Comparison of ENCODE assay signal across 12 cellular contexts in genomic region chr15:63243776-63244175, GRCh38. TPM values are rescaled to one million over a fixed set of nuclear protein-coding genes. Genes with fewer than 3 reads are reported as not detected.
DNase-seq lines count a peak whose midpoint lies in the region; ATAC-seq and TF ChIP-seq lines count a peak whose summit lies in the region.
"Had no signal": no experiment of that assay in that cellular context is flagged by ENCODE, and none has a peak within 500 bp of the region (broad histone marks: within the 10 kb centered on the region; RNA-seq: fewer than 3 reads in every experiment).

No MANE protein-coding gene starts in this region.

- H3K36me3 Mint-ChIP-seq in activated CD4-positive, alpha-beta T cell treated with anti-CD3 and anti-CD28 coated beads, Interleukin-2, amount 10 ng/mL, durations not matched to agents 24 days and 14 days (ENCODE audit: low read depth) = peaks cover 64% of the 10 kb centered on the region
- peaks cover 48% of the 10 kb centered on the region for H3K36me3 Mint-ChIP-seq in stimulated activated memory B cell treated with anti-CD40 and anti-IgM and Interleukin-4, amounts not matched to agents 10 μg/mL and 1 μg/mL and 100 μg/mL, for 72 hours

- peak overlapping the region; percentile 45 to 76 (median 71) for H3K27ac ChIP-seq in esophagus squamous epithelium

- TF ChIP-seq POLR2A in esophagus squamous epithelium (IDR thresholded peaks at IDR 0.05) = no peak

- H3K4me1 ChIP-seq in esophagus squamous epithelium = peaks cover 16 to 86% (median 49%) of the 10 kb centered on the region in 3 donors

- H3K27ac Mint-ChIP-seq in activated CD4-positive, alpha-beta T cell treated with anti-CD3 and anti-CD28 coated beads, Interleukin-2, amount 10 ng/mL, durations not matched to agents 24 days and 14 days = peak overlapping the region; percentile 42
- H3K27ac Mint-ChIP-seq in stimulated activated memory B cell treated with anti-CD40 and anti-IgM and Interleukin-4, amounts not matched to agents 10 μg/mL and 1 μg/mL and 100 μg/mL, for 72 hours = peak overlapping the region; percentile 31

- no peaks in the 10 kb centered on the region for H3K27me3 Mint-ChIP-seq in activated CD4-positive, alpha-beta T cell treated with anti-CD3 and anti-CD28 coated beads, Interleukin-2, amount 10 ng/mL, durations not matched to agents 24 days and 14 days
- no peaks in the 10 kb centered on the region for H3K27me3 Mint-ChIP-seq in stimulated activated memory B cell treated with anti-CD40 and anti-IgM and Interleukin-4, amounts not matched to agents 10 μg/mL and 1 μg/mL and 100 μg/mL, for 72 hours

- 58 to 92% methylated on average over 1 of the region's 1 CpG for WGBS in esophagus squamous epithelium, 2 donors

- H3K36me3 ChIP-seq in esophagus squamous epithelium = no peaks in the 10 kb centered on the region

- no peak for DNase-seq in activated CD4-positive, alpha-beta T cell treated with anti-CD3 and anti-CD28 coated beads, Interleukin-2, amount 10 ng/mL, durations not matched to agents 24 days and 14 days
- no peak for DNase-seq in activated CD4-positive, alpha-beta T cell treated with anti-CD3 and anti-CD28 coated beads for 4 hours
- peak; percentile 58 for DNase-seq in RPMI7951 (ENCODE audit: low read depth)
- no peak for DNase-seq in esophagus squamous epithelium (lab: John Stamatoyannopoulos, UW)
- DNase-seq in NCI-H748 treated with DMSO at 0.1 percent for 48 hours (lab: John Stamatoyannopoulos, UW) = no peak
- no peak for DNase-seq in NCI-H82 treated with DMSO at 0.1 percent for 48 hours (lab: John Stamatoyannopoulos, UW; ENCODE audit: unreplicated experiment)
- DNase-seq: GDM1; NCI-H524 treated with DMSO at 0.1 percent for 48 hours; stimulated activated CD4-positive, alpha-beta T cell treated with anti-CD3 and anti-CD28 coated beads, Interleukin-1b, Interleukin-23, amount 100 ng/mL, for 48 hours had no signal

- H3K4me1 Mint-ChIP-seq in activated CD4-positive, alpha-beta T cell treated with anti-CD3 and anti-CD28 coated beads, Interleukin-2, amount 10 ng/mL, durations not matched to agents 24 days and 14 days = peaks cover 41% of the 10 kb centered on the region
- H3K4me1 Mint-ChIP-seq in stimulated activated memory B cell treated with anti-CD40 and anti-IgM and Interleukin-4, amounts not matched to agents 10 μg/mL and 1 μg/mL and 100 μg/mL, for 72 hours = peaks cover 47% of the 10 kb centered on the region

- TF ChIP-seq CTCF in esophagus squamous epithelium (IDR thresholded peaks at IDR 0.05) = no peak

- H3K27me3 ChIP-seq in esophagus squamous epithelium = no peaks in the 10 kb centered on the region
- H3K27me3 ChIP-seq: hepatocyte had no signal

- no peaks in the 10 kb centered on the region for H3K9me3 Mint-ChIP-seq in activated CD4-positive, alpha-beta T cell treated with anti-CD3 and anti-CD28 coated beads, Interleukin-2, amount 10 ng/mL, durations not matched to agents 24 days and 14 days
- H3K9me3 Mint-ChIP-seq in stimulated activated memory B cell treated with anti-CD40 and anti-IgM and Interleukin-4, amounts not matched to agents 10 μg/mL and 1 μg/mL and 100 μg/mL, for 72 hours = no peaks in the 10 kb centered on the region

- H3K4me3 ChIP-seq in esophagus squamous epithelium = no peak overlapping the region
- H3K4me3 ChIP-seq: hepatocyte had no signal

- H3K9me3 ChIP-seq in esophagus squamous epithelium = no peaks in the 10 kb centered on the region

- no peak for ATAC-seq in stimulated activated memory B cell treated with anti-CD40 and anti-IgM and Interleukin-4, amounts not matched to agents 10 μg/mL and 1 μg/mL and 100 μg/mL, for 72 hours
- ATAC-seq in HG02852 (IDR thresholded peaks at IDR 0.05; ENCODE audit: unreplicated experiment) = no peak

- intact Hi-C loops in activated CD4-positive, alpha-beta T cell treated with anti-CD3 and anti-CD28 coated beads, Interleukin-2, amount 10 ng/mL, durations not matched to agents 24 days and 14 days (cut with micrococcal nuclease) = no loop called here
- intact Hi-C loops in esophagus squamous epithelium (cut with DNase I) = no loop called here

- no peak overlapping the region for H3K4me3 Mint-ChIP-seq in activated CD4-positive, alpha-beta T cell treated with anti-CD3 and anti-CD28 coated beads, Interleukin-2, amount 10 ng/mL, durations not matched to agents 24 days and 14 days
- no peak overlapping the region for H3K4me3 Mint-ChIP-seq in stimulated activated memory B cell treated with anti-CD40 and anti-IgM and Interleukin-4, amounts not matched to agents 10 μg/mL and 1 μg/mL and 100 μg/mL, for 72 hours

RNA-seq across cellular contexts. Expression of gene APH1B, which starts 33.6 kb away (rescaled TPM):
- total RNA-seq in activated CD4-positive, alpha-beta T cell treated with anti-CD3 and anti-CD28 coated beads, Interleukin-2, amount 10 ng/mL, durations not matched to agents 24 days and 14 days = 3.7 and 3.8 TPM in 2 replicates
- total RNA-seq in RPMI7951 (2014; rRNA removed; shearing (Covaris generic)) = 24.5 and 25.4 TPM in 2 replicates
- 1 to 10 TPM in 3 of 4 donors, under 1 TPM in 1; 0.53 to 7.8 (median 3.3) TPM for total RNA-seq in esophagus squamous epithelium

RNA-seq across cellular contexts. Expression of gene RAB8B, which starts 54.4 kb away (rescaled TPM):
- 186 and 187 TPM in 2 replicates for total RNA-seq in activated CD4-positive, alpha-beta T cell treated with anti-CD3 and anti-CD28 coated beads, Interleukin-2, amount 10 ng/mL, durations not matched to agents 24 days and 14 days
- total RNA-seq in RPMI7951 (2014; rRNA removed; shearing (Covaris generic)) = 42.4 and 52.0 TPM in 2 replicates
- 10 to 100 TPM in 2 of 4 donors, 1 to 10 TPM in 2; 3.1 to 22.7 (median 10.0) TPM for total RNA-seq in esophagus squamous epithelium
